27 cellular contexts compared by ENCODE assay signal in the genomic region with DNA sequence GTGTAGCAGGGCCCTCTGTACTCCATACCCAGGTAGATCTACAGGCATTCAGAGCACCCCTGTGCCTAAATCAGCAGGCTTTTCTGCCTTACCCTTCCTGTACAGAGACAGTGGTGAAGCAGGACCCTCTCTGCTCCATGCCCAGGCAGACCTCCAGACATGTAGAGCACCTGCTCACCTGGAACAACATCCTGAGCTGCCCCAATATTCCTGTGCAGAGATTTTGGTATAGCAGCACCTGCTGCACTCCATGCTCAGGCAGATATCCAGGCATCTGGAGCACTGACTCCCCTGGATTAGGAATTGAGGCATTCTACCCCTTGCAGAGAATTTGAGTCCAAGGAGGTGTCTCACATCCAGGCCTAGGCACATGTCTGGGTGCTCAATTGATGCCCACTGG. TPM values are rescaled to one million over a fixed set of nuclear protein-coding genes. Genes with fewer than 3 reads are reported as not detected.
DNase-seq lines count a peak whose midpoint lies in the region; ATAC-seq and TF ChIP-seq lines count a peak whose summit lies in the region.
"Had no signal": no experiment of that assay in that cellular context is flagged by ENCODE, and none has a peak within 500 bp of the region (broad histone marks: within the 10 kb centered on the region; RNA-seq: fewer than 3 reads in every experiment).

No MANE protein-coding gene starts in this region.

- H3K79me2 ChIP-seq in GM23338 (replicated peaks; ENCODE audit: insufficient read depth): no peaks in the 10 kb centered on the region
- H3K79me2 ChIP-seq in mesendoderm (ENCODE audit: control insufficient read depth, insufficient read depth, low read length): no peaks in the 10 kb centered on the region

- no peak overlapping the region for H2BK15ac ChIP-seq in mesendoderm (replicated peaks; ENCODE audit: low read depth)

- H3K4ac ChIP-seq in mesendoderm (ENCODE audit: low read depth, low read length): no peak overlapping the region

- no peaks in the 10 kb centered on the region for H4K20me1 ChIP-seq in GM23338 (replicated peaks; ENCODE audit: insufficient read depth)
- H4K20me1 ChIP-seq: BLaER1 had no signal

- DNase-seq in GM23338 (ENCODE audit: low spot score) (no peak), coronary artery (ENCODE audit: low spot score) (peak; percentile 53), mesendoderm (no peak)
- DNase-seq in effector memory CD8-positive, alpha-beta T cell: no peak
- DNase-seq: BE2C; C1 segment of cervical spinal cord; CD4-positive, alpha-beta memory T cell; CD4-positive, CD25-positive, alpha-beta regulatory T cell; CD8-positive, alpha-beta memory T cell; COR-L47; DMS 273 treated with DMSO at 0.1 percent for 48 hours; DMS153; DMS53; DMS79; DND-41; EL; GDM1 had no signal

- H3K9me3 Mint-ChIP-seq in GM23338: peaks cover 11% of the 10 kb centered on the region; the same call in 2 of the 3 replicates
- H3K9me3 Mint-ChIP-seq in effector memory CD8-positive, alpha-beta T cell: no peaks in the 10 kb centered on the region

- H3K9ac ChIP-seq in mesendoderm (ENCODE audit: low read length): no peak overlapping the region
- H3K9ac ChIP-seq: BLaER1 had no signal

- peaks cover 46% of the 10 kb centered on the region for H3K27me3 ChIP-seq in GM23338 (ENCODE audit: insufficient read depth)
- H3K27me3 ChIP-seq in mesendoderm (ENCODE audit: insufficient read depth, low read length, poor library complexity): no peaks in the 10 kb centered on the region
- H3K27me3 ChIP-seq: BE2C, BLaER1 had no signal

- H3K27me3 Mint-ChIP-seq in GM23338 (ENCODE audit: insufficient read depth, low read depth, poor library complexity): peaks cover 34% of the 10 kb centered on the region
- peaks cover 14 to 66% of the 10 kb centered on the region in 2 donors for H3K27me3 Mint-ChIP-seq in effector memory CD8-positive, alpha-beta T cell

- H2AK5ac ChIP-seq in mesendoderm (ENCODE audit: low read length): peak overlapping the region; percentile 58

- peak overlapping the region; percentile 51 for H3K18ac ChIP-seq in mesendoderm (ENCODE audit: low read length)

- H3K4me2 ChIP-seq in GM23338 (peak overlapping the region; percentile 68; the same call in 1 of the 2 replicates), mesendoderm (ENCODE audit: low read length) (no peak overlapping the region)
- H3K4me2 ChIP-seq: A549, BLaER1 had no signal

- H3K36me3 ChIP-seq in GM23338 (ENCODE audit: insufficient read depth): no peaks in the 10 kb centered on the region
- H3K36me3 ChIP-seq in mesendoderm (ENCODE audit: control insufficient read depth, insufficient read depth, low read length): no peaks in the 10 kb centered on the region
- H3K36me3 ChIP-seq: BE2C, BLaER1 had no signal

- H3K27ac Mint-ChIP-seq in GM23338: no peak overlapping the region
- H3K27ac Mint-ChIP-seq in effector memory CD8-positive, alpha-beta T cell: no peak overlapping the region
- H3K27ac Mint-ChIP-seq: CD14-positive monocyte; CD4-positive, alpha-beta memory T cell; CD4-positive, CD25-positive, alpha-beta regulatory T cell; CD8-positive, alpha-beta memory T cell had no signal

- H3K4me1 Mint-ChIP-seq in GM23338: peaks cover 40% of the 10 kb centered on the region
- no peaks in the 10 kb centered on the region for H3K4me1 Mint-ChIP-seq in effector memory CD8-positive, alpha-beta T cell (ENCODE audit: low read depth in 2 of 2)
- H3K4me1 Mint-ChIP-seq: CD14-positive monocyte; CD4-positive, alpha-beta memory T cell; CD4-positive, CD25-positive, alpha-beta regulatory T cell; CD8-positive, alpha-beta memory T cell had no signal

- no peaks in the 10 kb centered on the region for H3F3A ChIP-seq in GM23338 (replicated peaks; ENCODE audit: low read depth)

- peak overlapping the region; percentile 54 for H2BK5ac ChIP-seq in mesendoderm (ENCODE audit: low read length)

- H3K4me3 ChIP-seq in GM23338 (no peak overlapping the region), coronary artery (no peak overlapping the region), mesendoderm (ENCODE audit: low read length) (no peak overlapping the region)
- H3K4me3 ChIP-seq: A549, BLaER1, GM12878 had no signal

- peak overlapping the region; percentile 35 for H3K23ac ChIP-seq in mesendoderm (ENCODE audit: low read length)

- no peaks in the 10 kb centered on the region for H3K79me1 ChIP-seq in mesendoderm (ENCODE audit: low read length)

- H3K4me1 ChIP-seq in GM23338 (ENCODE audit: insufficient read depth) (peaks cover 27% of the 10 kb centered on the region), mesendoderm (ENCODE audit: control insufficient read depth, low read depth, low read length) (no peaks in the 10 kb centered on the region)
- H3K4me1 ChIP-seq: A549, BE2C, BLaER1 had no signal

- peaks cover 10% of the 10 kb centered on the region; the same call in 2 of the 3 replicates for H3K36me3 Mint-ChIP-seq in GM23338 (ENCODE audit: low read depth)
- no peaks in the 10 kb centered on the region for H3K36me3 Mint-ChIP-seq in effector memory CD8-positive, alpha-beta T cell (ENCODE audit: insufficient read depth)
- H3K36me3 Mint-ChIP-seq: CD14-positive monocyte; CD4-positive, alpha-beta memory T cell; CD4-positive, CD25-positive, alpha-beta regulatory T cell; CD8-positive, alpha-beta memory T cell had no signal

- no peak overlapping the region for H3K4me3 Mint-ChIP-seq in GM23338
- no peak overlapping the region for H3K4me3 Mint-ChIP-seq in effector memory CD8-positive, alpha-beta T cell
- H3K4me3 Mint-ChIP-seq: CD14-positive monocyte; CD4-positive, alpha-beta memory T cell; CD4-positive, CD25-positive, alpha-beta regulatory T cell; CD8-positive, alpha-beta memory T cell had no signal

- H3K27ac ChIP-seq in GM23338 (ENCODE audit: low read depth): no peak overlapping the region
- no peak overlapping the region for H3K27ac ChIP-seq in coronary artery
- peak overlapping the region; percentile 1 for H3K27ac ChIP-seq in mesendoderm (ENCODE audit: low read depth, low read length)
- H3K27ac ChIP-seq: 22Rv1, A549, BLaER1 had no signal

- H2BK120ac ChIP-seq in mesendoderm (ENCODE audit: low read depth, low read length): peak overlapping the region; percentile 5

- H3K56ac ChIP-seq in mesendoderm (ENCODE audit: low read length): peak overlapping the region; percentile 64

- H3K9me2 ChIP-seq in GM23338 (ENCODE audit: insufficient read depth): peaks cover 5% of the 10 kb centered on the region; the same call in 1 of the 2 replicates

- H4K8ac ChIP-seq in mesendoderm (ENCODE audit: low read depth, low read length): no peak overlapping the region

- ATAC-seq in GM23338: no peak
- no peak for ATAC-seq in GM21717 (IDR thresholded peaks at IDR 0.05; ENCODE audit: unreplicated experiment)
- ATAC-seq in effector memory CD8-positive, alpha-beta T cell (replicated peaks): no peak
- ATAC-seq: A549, GM12878 had no signal

- TF ChIP-seq CTCF in GM23338 (conservative IDR thresholded peaks at IDR 0.05; ENCODE audit: low read depth in 2 of 2) (no peak), coronary artery (IDR thresholded peaks at IDR 0.05) (no peak)

- no peak overlapping the region for H2AFZ ChIP-seq in GM23338

- no peak overlapping the region for H4K5ac ChIP-seq in mesendoderm (ENCODE audit: low read length)

TF ChIP-seq in GM23338, 12 proteins besides CTCF, POLR2A, EP300 and RAD21:
- TF ChIP-seq POLR2AphosphoS5 (IDR thresholded peaks at IDR 0.05; ENCODE audit: low read depth) (no peak), NANOG (IDR thresholded peaks at IDR 0.05; ENCODE audit: borderline replicate concordance) (no peak)

RNA-seq across cellular contexts. Expression of a gene that starts 12.6 kb away (rescaled TPM):
- total RNA-seq in GM23338 (2014; rRNA removed; shearing (Covaris generic)): 1.8 and 2.7 TPM in 2 replicates
- polyA plus RNA-seq in GM23338 (2016; fragmentation: Nextera tagmentation; extraction: Ambion mirVana): 4.0 and 4.9 TPM in 2 replicates
- 2.0 TPM for polyA plus RNA-seq in mesendoderm (2013, experiment 1 of 2)
- polyA plus RNA-seq in mesendoderm (2013, experiment 2 of 2): 1.8 TPM
- total RNA-seq: A172; CD4-positive, alpha-beta memory T cell; CD4-positive, CD25-positive, alpha-beta regulatory T cell; CD8-positive, alpha-beta memory T cell; Daoy; G401; GM12878 had no signal
- polyA plus RNA-seq: AG04450; CD14-positive monocyte; CD4-positive, alpha-beta memory T cell; CD4-positive, CD25-positive, alpha-beta regulatory T cell; CD8-positive, alpha-beta memory T cell; GM12878 had no signal
